Comparison of ENCODE assay signal across 8 cellular contexts in genomic region chr22:37686002-37686982, GRCh38.
DNase-seq lines count a peak whose midpoint lies in the region; ATAC-seq and TF ChIP-seq lines count a peak whose summit lies in the region.

Gene NOL12 (plus strand): TSS chr22:37686343. CDS start chr22:37686393, 50 bp downstream.

- H3K36me3 Mint-ChIP-seq in nephron (ENCODE audit: low read depth) = peaks cover 16% of the 10 kb centered on the region

- CTCF ChIA-PET in RWPE1 (lab: Yijun Ruan, JAX) = interaction anchor here (1.2 kb wide), 1 partner anchor 43 kb away, joined by 3 read pairs; no protein-coding TSS in a partner anchor

- H3K9me3 Mint-ChIP-seq in nephron = no peaks in the 10 kb centered on the region
- no peaks in the 10 kb centered on the region for H3K9me3 Mint-ChIP-seq in stimulated activated naive CD8-positive, alpha-beta T cell treated with anti-CD3 and anti-CD28 coated beads, Interleukin-15, amount 100 ng/mL, for 72 hours

- H3K4me3 ChIP-seq in fibroblast of pulmonary artery (replicated peaks; ENCODE audit: low read depth, low read length) = peak within 1 kb of the TSS; percentile 94

- TF ChIP-seq CTCF in RWPE1 (conservative IDR thresholded peaks at IDR 0.05; ENCODE audit: low read depth) (no peak), fibroblast of pulmonary artery (IDR thresholded peaks at IDR 0.05; ENCODE audit: low read length, missing control alignments) (no peak), nephron (IDR thresholded peaks at IDR 0.05; ENCODE audit: unreplicated experiment in 3 of 3) (no peak)

- H3K4me1 Mint-ChIP-seq in nephron = peaks cover 15% of the 10 kb centered on the region
- H3K4me1 Mint-ChIP-seq in stimulated activated naive CD8-positive, alpha-beta T cell treated with anti-CD3 and anti-CD28 coated beads, Interleukin-15, amount 100 ng/mL, for 72 hours = peaks cover 41% of the 10 kb centered on the region

- peak; percentile 79 for ATAC-seq in GM21619 (IDR thresholded peaks at IDR 0.05; ENCODE audit: unreplicated experiment)
- ATAC-seq in stimulated activated naive CD8-positive, alpha-beta T cell treated with anti-CD3 and anti-CD28 coated beads, Interleukin-15, amount 100 ng/mL, for 72 hours = peak; percentile 93

- no peaks in the 10 kb centered on the region for H3K9me3 ChIP-seq in KOPT-K1 (ENCODE audit: insufficient read depth, low read length, poor library complexity, severe bottlenecking)

- peak within 1 kb of the TSS; percentile 87 for H3K27ac ChIP-seq in KOPT-K1 (ENCODE audit: low read depth, low read length, poor library complexity, severe bottlenecking)
- peak within 1 kb of the TSS; percentile 99 for H3K27ac ChIP-seq in RWPE1

- H3K36me3 ChIP-seq in KOPT-K1 (ENCODE audit: insufficient read depth, low read length) = peaks cover 32% of the 10 kb centered on the region

- peak within 1 kb of the TSS; percentile 97 to 98 (median 97) for H3K4me3 Mint-ChIP-seq in nephron
- peak within 1 kb of the TSS; percentile 98 to 99 for H3K4me3 Mint-ChIP-seq in stimulated activated naive CD8-positive, alpha-beta T cell treated with anti-CD3 and anti-CD28 coated beads, Interleukin-15, amount 100 ng/mL, for 72 hours

- H3K27me3 Mint-ChIP-seq in nephron (ENCODE audit: low read depth) = no peaks in the 10 kb centered on the region
- H3K27me3 Mint-ChIP-seq in stimulated activated naive CD8-positive, alpha-beta T cell treated with anti-CD3 and anti-CD28 coated beads, Interleukin-15, amount 100 ng/mL, for 72 hours = no peaks in the 10 kb centered on the region

- POLR2A ChIA-PET in RWPE1 (lab: Yijun Ruan, JAX; ENCODE audit: low non-redundant PET) = no interaction called here

- peak within 1 kb of the TSS; percentile 79 to 95 (median 95) for H3K27ac Mint-ChIP-seq in nephron
- peak within 1 kb of the TSS; percentile 96 to 97 for H3K27ac Mint-ChIP-seq in stimulated activated naive CD8-positive, alpha-beta T cell treated with anti-CD3 and anti-CD28 coated beads, Interleukin-15, amount 100 ng/mL, for 72 hours

- DNase-seq in DMS 273 treated with DMSO at 0.1 percent for 48 hours (lab: John Stamatoyannopoulos, UW) (peak; percentile 50), RWPE1 (ENCODE audit: low spot score) (peak; percentile 57), fibroblast of pulmonary artery (ENCODE audit: low read depth) (peak; percentile 92)
- DNase-seq in activated T-helper 9 cell treated with anti-CD3 and anti-CD28 coated beads, Interleukin-2, amount 50 U/mL, for 16 hours (ENCODE audit: low read depth) = peak; percentile 63
- peak; percentile 81 to 82 for DNase-seq in stimulated activated naive CD8-positive, alpha-beta T cell treated with anti-CD3 and anti-CD28 coated beads, Interleukin-15, amount 100 ng/mL, for 72 hours

Comparison
In these comparisons a context has a peak if more than half of its experiments do, and no peak if none do; other contexts are left out.
1. Peak in every context shown above with its lines: DNase-seq, ATAC-seq, H3K4me3 ChIP-seq and H3K27ac ChIP-seq.